In the genomic region with DNA sequence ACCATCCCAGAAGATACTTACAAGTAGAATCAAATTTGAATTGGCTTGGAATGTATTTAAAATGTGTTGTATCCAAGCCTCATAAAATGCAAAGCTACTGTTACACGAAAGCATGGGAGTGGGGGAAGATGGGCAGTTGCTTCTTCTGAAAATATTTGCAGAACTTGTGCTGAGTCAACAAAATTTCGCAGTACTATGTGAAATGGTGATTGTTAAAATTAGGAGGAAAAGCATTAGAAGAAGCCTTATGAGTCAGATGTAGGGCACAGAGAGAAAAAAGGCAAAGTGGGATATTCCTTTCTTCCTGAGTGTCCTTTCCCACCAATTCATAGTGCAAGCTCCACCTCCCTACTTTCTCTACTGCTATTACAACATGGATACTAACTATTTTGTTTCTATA, we compare ENCODE assay signal across 30 cellular contexts.
"Had no signal": no experiment of that assay in that cellular context is flagged by ENCODE, and none has a peak within 500 bp of the region (broad histone marks: within the 10 kb centered on the region; RNA-seq: fewer than 3 reads in every experiment).

No MANE protein-coding gene starts in this region.

- ATAC-seq: left colon; left lung; lower lobe of right lung; naive thymus-derived CD8-positive, alpha-beta T cell; sciatic nerve; stimulated activated naive B cell treated with anti-CD40 and anti-IgM and Interleukin-4, amounts not matched to agents 10 μg/mL and 1 μg/mL and 100 μg/mL, for 72 hours; stimulated activated naive CD8-positive, alpha-beta T cell treated with anti-CD3 and anti-CD28 coated beads, Interleukin-15, Interleukin-2, amounts not matched to agents 100 U/mL and 50 U/mL, for 24 hours had no signal

- H3K27me3 Mint-ChIP-seq: progenitor cell of endocrine pancreas; stimulated activated naive B cell treated with anti-CD40 and anti-IgM and Interleukin-4, amounts not matched to agents 10 μg/mL and 1 μg/mL and 100 μg/mL, for 72 hours had no signal

- H3K4me3 Mint-ChIP-seq: immature natural killer cell; naive thymus-derived CD8-positive, alpha-beta T cell; nephron progenitor cell; neural progenitor cell; stimulated activated naive B cell treated with anti-CD40 and anti-IgM and Interleukin-4, amounts not matched to agents 10 μg/mL and 1 μg/mL and 100 μg/mL, for 72 hours had no signal

- DNase-seq: hypothalamus; immature natural killer cell; kidney; left colon; left lung; lower lobe of right lung; mammary epithelial cell; mesenchymal stem cell; naive thymus-derived CD8-positive, alpha-beta T cell; nephron progenitor cell; occipital lobe; ovary; stimulated activated CD4-positive, alpha-beta T cell treated with anti-CD3 and anti-CD28 coated beads, Interleukin-12 subunit alpha, Interleukin-12 subunit beta, amount 100 ng/mL, for 4 hours; stimulated activated CD4-positive, alpha-beta T cell treated with anti-CD3 and anti-CD28 coated beads, Interleukin-15, amount 100 ng/mL, for 24 hours; stimulated activated CD4-positive, alpha-beta T cell treated with anti-CD3 and anti-CD28 coated beads, Interleukin-2, amount 100 ng/mL, for 24 hours; stimulated activated CD4-positive, alpha-beta T cell treated with anti-CD3 and anti-CD28 coated beads, Interleukin-4, amount 100 ng/mL, for 1 hour; stimulated activated naive B cell treated with anti-CD40 and anti-IgM and Interleukin-4, amounts not matched to agents 10 μg/mL and 1 μg/mL and 100 μg/mL, for 72 hours; stimulated activated naive CD8-positive, alpha-beta T cell treated with anti-CD3 and anti-CD28 coated beads, Interleukin-15, Interleukin-2, amounts not matched to agents 100 U/mL and 50 U/mL, for 24 hours; stomach; testis; thyroid gland; transverse colon; upper lobe of left lung had no signal

- H3K27ac Mint-ChIP-seq: immature natural killer cell; naive thymus-derived CD8-positive, alpha-beta T cell; nephron progenitor cell; neural progenitor cell; progenitor cell of endocrine pancreas; stimulated activated naive B cell treated with anti-CD40 and anti-IgM and Interleukin-4, amounts not matched to agents 10 μg/mL and 1 μg/mL and 100 μg/mL, for 72 hours had no signal

- H3K4me3 ChIP-seq: left lung, lower lobe of right lung, neural progenitor cell, ovary, right atrium auricular region, skin epidermis, stomach, testis, thyroid gland, transverse colon, upper lobe of left lung, vagina had no signal

- H3K4me1 ChIP-seq: left lung, lower lobe of right lung, right atrium auricular region, stomach, testis, thyroid gland, transverse colon, upper lobe of left lung, vagina had no signal

- H3K4me2 ChIP-seq: neural progenitor cell had no signal

- H3K36me3 Mint-ChIP-seq: immature natural killer cell; naive thymus-derived CD8-positive, alpha-beta T cell; neural progenitor cell; stimulated activated naive B cell treated with anti-CD40 and anti-IgM and Interleukin-4, amounts not matched to agents 10 μg/mL and 1 μg/mL and 100 μg/mL, for 72 hours had no signal

- H3K9me3 ChIP-seq: lower lobe of right lung, neutrophil, ovary, stomach, testis, thyroid gland, transverse colon, upper lobe of left lung, vagina had no signal

- H3K36me3 ChIP-seq: left lung, lower lobe of right lung, neural progenitor cell, neutrophil, ovary, right atrium auricular region, stomach, thyroid gland, transverse colon, upper lobe of left lung, vagina had no signal

- H3K27me3 ChIP-seq: left lung, neutrophil, ovary, right atrium auricular region, stomach, testis, thyroid gland, transverse colon, upper lobe of left lung, vagina had no signal

- H3K4me1 Mint-ChIP-seq: immature natural killer cell; naive thymus-derived CD8-positive, alpha-beta T cell; nephron progenitor cell; stimulated activated naive B cell treated with anti-CD40 and anti-IgM and Interleukin-4, amounts not matched to agents 10 μg/mL and 1 μg/mL and 100 μg/mL, for 72 hours had no signal

- H3K27ac ChIP-seq: left lung, lower lobe of right lung, neural progenitor cell, neutrophil, ovary, right atrium auricular region, skin epidermis, stomach, testis, thyroid gland, transverse colon, upper lobe of left lung, vagina had no signal

- H2AFZ ChIP-seq: neural progenitor cell had no signal

- H3K9ac ChIP-seq: neural progenitor cell had no signal
